ENCODE assay signal across 12 cellular contexts in genomic region chr11:101003468-101003867, GRCh38.
DNase-seq lines count a peak whose midpoint lies in the region; ATAC-seq and TF ChIP-seq lines count a peak whose summit lies in the region.
"Had no signal": no experiment of that assay in that cellular context is flagged by ENCODE, and none has a peak within 500 bp of the region (broad histone marks: within the 10 kb centered on the region; RNA-seq: fewer than 3 reads in every experiment).

No MANE protein-coding gene starts in this region.

- peak; percentile 17 for TF ChIP-seq CTCF in chondrocyte (IDR thresholded peaks at IDR 0.05)

- ATAC-seq in GM21423 (IDR thresholded peaks at IDR 0.05; ENCODE audit: unreplicated experiment) = peak; percentile 46

- no peak overlapping the region for H3K27ac Mint-ChIP-seq in chondrocyte (ENCODE audit: unreplicated experiment)

- H3K9me3 Mint-ChIP-seq in chondrocyte (ENCODE audit: low read depth) = no peaks in the 10 kb centered on the region

- in situ Hi-C loops in KBM-7 (cut with MboI; ENCODE audit: low pct_unique_long_range_greater_than_20kb, low sequenced_read_pairs) = no loop called here

- peaks cover 17% of the 10 kb centered on the region for H3K27me3 Mint-ChIP-seq in chondrocyte (ENCODE audit: low read depth)

- no peaks in the 10 kb centered on the region for H3K36me3 Mint-ChIP-seq in chondrocyte (ENCODE audit: low read depth)

- no peak overlapping the region for H3K4me3 Mint-ChIP-seq in chondrocyte (ENCODE audit: unreplicated experiment)

- H3K4me1 Mint-ChIP-seq in chondrocyte (ENCODE audit: low read depth) = no peaks in the 10 kb centered on the region

- DNase-seq in GM03348 (ENCODE audit: low spot score) (peak; percentile 5), KBM-7 (peak; percentile 7), chondrocyte (ENCODE audit: low spot score) (no peak), NK-92 (lab: John Stamatoyannopoulos, UW; ENCODE audit: unreplicated experiment) (no peak), NCI-H2227 treated with DMSO at 0.1 percent for 48 hours (lab: John Stamatoyannopoulos, UW) (no peak), glomerular visceral epithelial cell (ENCODE audit: extremely low spot score) (no peak)
- DNase-seq in stimulated activated CD4-positive, alpha-beta T cell treated with anti-CD3 and anti-CD28 coated beads, Interleukin-1b, Interleukin-23, amount 100 ng/mL, for 48 hours = no peak
- DNase-seq: GOT3; mesenchymal stem cell; small intestine; stimulated activated naive CD4-positive, alpha-beta T cell treated with Interleukin-2 at 50 U/mL for 16 hours had no signal

Comparison
In these comparisons a context has a peak if more than half of its experiments do, and no peak if none do; other contexts are left out.
1. DNase-seq: peak in GM03348 (single experiment) and KBM-7 (single experiment); none in chondrocyte (single experiment), NK-92 (single experiment), NCI-H2227 treated with DMSO at 0.1 percent for 48 hours (single experiment), glomerular visceral epithelial cell (single experiment) and stimulated activated CD4-positive, alpha-beta T cell treated with anti-CD3 and anti-CD28 coated beads, Interleukin-1b, Interleukin-23, amount 100 ng/mL, for 48 hours (single experiment).